ENCODE assay signal across 13 cellular contexts in the genomic region with DNA sequence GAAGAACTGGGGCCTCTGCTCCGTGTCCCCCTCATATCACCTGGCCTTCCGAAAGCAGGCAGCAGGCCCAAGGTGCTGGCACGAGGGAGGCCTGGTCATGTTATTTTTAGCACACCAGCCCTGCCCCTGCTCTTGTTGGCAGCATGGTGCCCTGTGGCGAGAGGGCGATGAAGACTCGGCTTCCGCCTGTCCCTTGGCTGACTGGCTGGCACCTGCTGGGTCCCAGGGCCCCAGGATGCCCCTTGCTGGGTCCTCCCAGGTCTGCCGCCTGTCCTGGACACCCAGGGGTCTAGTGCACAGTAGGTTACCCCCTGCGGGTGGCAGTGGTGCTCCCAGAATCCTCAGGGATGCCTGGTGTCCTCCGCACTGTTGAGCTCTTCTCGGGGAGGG.
DNase-seq lines count a peak whose midpoint lies in the region; ATAC-seq and TF ChIP-seq lines count a peak whose summit lies in the region.
"Had no signal": no experiment of that assay in that cellular context is flagged by ENCODE, and none has a peak within 500 bp of the region (broad histone marks: within the 10 kb centered on the region; RNA-seq: fewer than 3 reads in every experiment).

No MANE protein-coding gene starts in this region.

- H3K4me3 ChIP-seq in WERI-Rb-1 (ENCODE audit: low read depth, low read length): no peak overlapping the region
- no peak overlapping the region for H3K4me3 ChIP-seq in right cardiac atrium (ENCODE audit: low read length)
- peak overlapping the region; percentile 34 to 65 (median 48) for H3K4me3 ChIP-seq in skeletal muscle tissue (ENCODE audit: low read length in 3 of 3)
- H3K4me3 ChIP-seq: HAP-1, ovary had no signal

- ATAC-seq in CD4-positive, alpha-beta T cell (ENCODE audit: poor library complexity): no peak
- ATAC-seq in right cardiac atrium (peak in 1 of 2 donors; percentile 12), HG03565 (IDR thresholded peaks at IDR 0.05; ENCODE audit: unreplicated experiment) (no peak)
- ATAC-seq: Panc1 had no signal

- POLR2A ChIA-PET in CD4-positive, alpha-beta T cell (lab: Charles Lee): interaction anchor here (1.0 to 3.0 kb wide), 2 partner anchors 11 to 21 kb away, joined by 3 to 11 read pairs; no protein-coding TSS in a partner anchor

- H3K36me3 ChIP-seq in WERI-Rb-1 (peaks cover 5% of the 10 kb centered on the region; the same call in 1 of the 2 replicates), skeletal muscle tissue (ENCODE audit: control insufficient read depth in 3 of 3, insufficient read depth in 3 of 3, low read length in 3 of 3) (peaks cover 0 to 2% (median 2%) of the 10 kb centered on the region in 3 donors)
- H3K36me3 ChIP-seq: HAP-1, ovary had no signal

- peak overlapping the region; percentile 72 for H3K4me3 Mint-ChIP-seq in CD4-positive, alpha-beta T cell

- H3K27ac Mint-ChIP-seq in CD4-positive, alpha-beta T cell: peak overlapping the region; percentile 67

- CTCF ChIA-PET in CD4-positive, alpha-beta T cell (lab: Charles Lee): no interaction called here

- intact Hi-C loops in CD4-positive, alpha-beta T cell (cut with DNase I, micrococcal nuclease): no loop called here
- intact Hi-C loops in right cardiac atrium (cut with DNase I): no loop called here

- H3K4me1 ChIP-seq in right cardiac atrium (ENCODE audit: control insufficient read depth, insufficient read depth, low read length): peaks cover 45% of the 10 kb centered on the region
- peaks cover 80 to 96% (median 88%) of the 10 kb centered on the region in 3 donors for H3K4me1 ChIP-seq in skeletal muscle tissue (ENCODE audit: control insufficient read depth in 3 of 3, insufficient read depth in 3 of 3, low read length in 3 of 3)

- no peaks in the 10 kb centered on the region for H3K27me3 ChIP-seq in CD4-positive, alpha-beta T cell (ENCODE audit: control insufficient read depth, insufficient read depth, low read length)
- H3K27me3 ChIP-seq in WERI-Rb-1 (ENCODE audit: insufficient read depth, low read depth, severe bottlenecking) (no peaks in the 10 kb centered on the region), right cardiac atrium (ENCODE audit: control insufficient read depth, insufficient read depth) (no peaks in the 10 kb centered on the region), skeletal muscle tissue (ENCODE audit: control insufficient read depth in 3 of 3, insufficient read depth in 3 of 3, low read length in 3 of 3) (no peaks in the 10 kb centered on the region)
- H3K27me3 ChIP-seq: ovary had no signal

- H3K4me1 Mint-ChIP-seq in CD4-positive, alpha-beta T cell (ENCODE audit: low read depth): peaks cover 46% of the 10 kb centered on the region

- no peak for TF ChIP-seq CTCF in CD4-positive, alpha-beta T cell (IDR thresholded peaks at IDR 0.05)
- TF ChIP-seq CTCF in WERI-Rb-1 (IDR thresholded peaks at IDR 0.05; ENCODE audit: low read depth, low read length): 0 out of 2 replicates have a peak, but pooled peaks have one; percentile 4

- no peak overlapping the region for H3K27ac ChIP-seq in CD4-positive, alpha-beta T cell (ENCODE audit: low read depth, low read length)
- H3K27ac ChIP-seq in WERI-Rb-1 (no peak overlapping the region), right cardiac atrium (ENCODE audit: low read length) (peak overlapping the region; percentile 53), skeletal muscle tissue (ENCODE audit: low read depth, low read length) (peak overlapping the region; percentile 82)
- H3K27ac ChIP-seq: VCaP had no signal

- H3K27me3 Mint-ChIP-seq in CD4-positive, alpha-beta T cell: no peaks in the 10 kb centered on the region

- no peaks in the 10 kb centered on the region for H3K36me3 Mint-ChIP-seq in CD4-positive, alpha-beta T cell (ENCODE audit: low read depth)

- 45% methylated on average over 11 of the region's 11 CpGs for WGBS in right cardiac atrium

- no peaks in the 10 kb centered on the region for H3K9me3 Mint-ChIP-seq in CD4-positive, alpha-beta T cell

- peak overlapping the region; percentile 55 to 91 (median 69) for H3K9ac ChIP-seq in skeletal muscle tissue (ENCODE audit: low read depth in 1 of 3, low read length in 3 of 3)

- peaks cover 5% of the 10 kb centered on the region for H3K9me3 ChIP-seq in CD4-positive, alpha-beta T cell (ENCODE audit: control insufficient read depth, low read length)
- H3K9me3 ChIP-seq in WERI-Rb-1 (ENCODE audit: severe bottlenecking) (peaks cover 7% of the 10 kb centered on the region), right cardiac atrium (ENCODE audit: control insufficient read depth, low read length) (no peaks in the 10 kb centered on the region), skeletal muscle tissue (ENCODE audit: control insufficient read depth in 3 of 3, low read length in 3 of 3) (peaks cover 0 to 7% (median 0%) of the 10 kb centered on the region in 3 donors)
- H3K9me3 ChIP-seq: ovary had no signal

- no peak for DNase-seq in CD4-positive, alpha-beta T cell
- DNase-seq in WERI-Rb-1 (no peak), right cardiac atrium (peak in 2 of 3 donors; percentile 78 to 79), COR-L47 (lab: John Stamatoyannopoulos, UW) (no peak), HT-29 (ENCODE audit: low spot score) (no peak), SKM-1 treated with dmso at 0.1 percent for 144 hours (lab: John Stamatoyannopoulos, UW; ENCODE audit: unreplicated experiment) (no peak)
- DNase-seq: NCI-H2171 treated with DMSO at 0.1 percent for 48 hours had no signal

Comparison
In these comparisons a context has a peak if more than half of its experiments do, and no peak if none do; other contexts are left out.
1. DNase-seq: peak in right cardiac atrium (2 of 3); none in CD4-positive, alpha-beta T cell (0 of 10), WERI-Rb-1 (single experiment), COR-L47 (single experiment), HT-29 (single experiment) and SKM-1 treated with dmso at 0.1 percent for 144 hours (single experiment).
2. H3K27ac ChIP-seq: peak in right cardiac atrium (single experiment) and skeletal muscle tissue (single experiment); none in CD4-positive, alpha-beta T cell (single experiment) and WERI-Rb-1 (single experiment).
3. H3K4me3 ChIP-seq: peak in skeletal muscle tissue (3 of 3); none in WERI-Rb-1 (single experiment) and right cardiac atrium (single experiment).